Comparison of ENCODE assay signal across 8 cellular contexts in genomic region chr2:44392338-44392943, GRCh38. TPM values are rescaled to one million over a fixed set of nuclear protein-coding genes. Genes with fewer than 3 reads are reported as not detected.
DNase-seq lines count a peak whose midpoint lies in the region; ATAC-seq and TF ChIP-seq lines count a peak whose summit lies in the region.

No MANE protein-coding gene starts in this region.

- CTCF ChIA-PET in activated CD4-positive, alpha-beta T cell treated with anti-CD3 and anti-CD28 coated beads, Interleukin-2, amount 10 ng/mL, durations not matched to agents 7 days and 5 days (lab: Charles Lee): interaction anchor here (0.6 to 1.6 kb wide), 4 partner anchors 27 to 471 kb away, joined by 3 to 4 read pairs (median 3); no protein-coding TSS in a partner anchor

- H3K36me3 Mint-ChIP-seq in activated CD4-positive, alpha-beta T cell treated with anti-CD3 and anti-CD28 coated beads, Interleukin-2, amount 10 ng/mL, durations not matched to agents 7 days and 5 days (ENCODE audit: low read depth): no peaks in the 10 kb centered on the region
- peaks cover 3% of the 10 kb centered on the region for H3K36me3 Mint-ChIP-seq in osteocyte (ENCODE audit: unreplicated experiment)

- no peak for TF ChIP-seq POLR2A in erythroblast (IDR thresholded peaks at IDR 0.05; ENCODE audit: low read length)

- H3K4me3 Mint-ChIP-seq in activated CD4-positive, alpha-beta T cell treated with anti-CD3 and anti-CD28 coated beads, Interleukin-2, amount 10 ng/mL, durations not matched to agents 7 days and 5 days: no peak overlapping the region
- H3K4me3 Mint-ChIP-seq in osteocyte (ENCODE audit: unreplicated experiment): no peak overlapping the region

- TF ChIP-seq CTCF in osteocyte (IDR thresholded peaks at IDR 0.05): peak; percentile 73

- no peaks in the 10 kb centered on the region for H3K27me3 Mint-ChIP-seq in activated CD4-positive, alpha-beta T cell treated with anti-CD3 and anti-CD28 coated beads, Interleukin-2, amount 10 ng/mL, durations not matched to agents 7 days and 5 days
- no peaks in the 10 kb centered on the region for H3K27me3 Mint-ChIP-seq in osteocyte (ENCODE audit: unreplicated experiment)

- H3K9me3 Mint-ChIP-seq in activated CD4-positive, alpha-beta T cell treated with anti-CD3 and anti-CD28 coated beads, Interleukin-2, amount 10 ng/mL, durations not matched to agents 7 days and 5 days: peaks cover 3% of the 10 kb centered on the region
- H3K9me3 Mint-ChIP-seq in osteocyte (ENCODE audit: unreplicated experiment): peaks cover 5% of the 10 kb centered on the region

- H3K27ac Mint-ChIP-seq in activated CD4-positive, alpha-beta T cell treated with anti-CD3 and anti-CD28 coated beads, Interleukin-2, amount 10 ng/mL, durations not matched to agents 7 days and 5 days: no peak overlapping the region
- H3K27ac Mint-ChIP-seq in osteocyte (ENCODE audit: unreplicated experiment): no peak overlapping the region

- no peaks in the 10 kb centered on the region for H3K4me1 Mint-ChIP-seq in activated CD4-positive, alpha-beta T cell treated with anti-CD3 and anti-CD28 coated beads, Interleukin-2, amount 10 ng/mL, durations not matched to agents 7 days and 5 days
- H3K4me1 Mint-ChIP-seq in osteocyte (ENCODE audit: unreplicated experiment): peaks cover 2% of the 10 kb centered on the region

- ATAC-seq in GM18858 (IDR thresholded peaks at IDR 0.05; ENCODE audit: unreplicated experiment) (no peak), HG03460 (IDR thresholded peaks at IDR 0.05; ENCODE audit: unreplicated experiment) (no peak)

- POLR2A ChIA-PET in activated CD4-positive, alpha-beta T cell treated with anti-CD3 and anti-CD28 coated beads, Interleukin-2, amount 10 ng/mL, durations not matched to agents 7 days and 5 days (lab: Charles Lee): no interaction called here

- DNase-seq in activated CD4-positive, alpha-beta T cell treated with anti-CD3 and anti-CD28 coated beads for 24 hours (ENCODE audit: low read depth in 2 of 2): peak; percentile 39 to 46
- no peak for DNase-seq in activated CD4-positive, alpha-beta T cell treated with anti-CD3 and anti-CD28 coated beads for 1 hour
- DNase-seq in NCI-H2107 (lab: John Stamatoyannopoulos, UW) (peak; percentile 22), erythroblast (lab: John Stamatoyannopoulos, UW) (peak; percentile 36 to 72), osteocyte (ENCODE audit: extremely low spot score, unreplicated experiment) (peak; percentile 79)
- DNase-seq in activated CD4-positive, alpha-beta T cell treated with anti-CD3 and anti-CD28 coated beads, Interleukin-2, amount 10 ng/mL, durations not matched to agents 7 days and 5 days: peak; percentile 63

RNA-seq across cellular contexts. Expression of gene CAMKMT, which starts 30.7 kb away (rescaled TPM):
- total RNA-seq in activated CD4-positive, alpha-beta T cell treated with anti-CD3 and anti-CD28 coated beads, Interleukin-2, amount 10 ng/mL, durations not matched to agents 7 days and 5 days: 10 to 100 TPM; 12.1 to 13.7 TPM
- 8.9 and 10.9 TPM in 2 replicates for total RNA-seq in osteocyte

RNA-seq across cellular contexts. Expression of gene PREPL, which starts 31.1 kb away (rescaled TPM):
- total RNA-seq in activated CD4-positive, alpha-beta T cell treated with anti-CD3 and anti-CD28 coated beads, Interleukin-2, amount 10 ng/mL, durations not matched to agents 7 days and 5 days: 10 to 100 TPM; 21.3 to 23.7 TPM
- 49.2 and 52.8 TPM in 2 replicates for total RNA-seq in osteocyte
